In the genomic region with DNA sequence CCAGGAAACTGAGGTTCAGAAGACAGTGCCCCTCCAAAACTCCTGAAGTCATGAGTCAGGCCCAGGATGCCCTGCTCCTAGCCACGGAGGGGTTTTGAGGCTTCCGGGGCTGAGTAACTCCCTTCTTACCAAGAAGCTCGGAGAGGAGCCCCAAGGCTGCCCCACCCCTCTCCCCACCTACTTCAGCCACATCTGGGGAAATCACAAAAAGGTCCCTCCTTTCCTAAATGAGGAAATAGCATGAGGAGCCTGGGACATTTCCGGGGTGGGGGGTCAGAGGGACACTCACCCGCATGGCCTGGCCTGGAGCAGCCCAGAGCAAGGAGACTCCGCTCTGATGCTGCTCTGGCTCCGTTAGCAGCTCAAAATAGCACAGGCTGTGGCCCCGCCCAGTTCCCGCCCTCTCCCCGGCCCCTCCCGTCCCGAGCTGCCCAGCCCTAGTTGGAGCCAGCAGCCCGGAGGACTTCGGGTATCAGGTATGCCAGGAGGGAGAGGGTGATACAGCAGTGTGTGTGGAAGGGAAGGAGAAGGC, we compare ENCODE assay signal across 1 cellular context.
TF ChIP-seq lines count a peak whose summit lies in the region.

No MANE protein-coding gene starts in this region.

TF ChIP-seq in K562, 482 proteins besides CTCF, POLR2A, EP300 and RAD21 (continued from another document):
- TF ChIP-seq, protein P1, sequence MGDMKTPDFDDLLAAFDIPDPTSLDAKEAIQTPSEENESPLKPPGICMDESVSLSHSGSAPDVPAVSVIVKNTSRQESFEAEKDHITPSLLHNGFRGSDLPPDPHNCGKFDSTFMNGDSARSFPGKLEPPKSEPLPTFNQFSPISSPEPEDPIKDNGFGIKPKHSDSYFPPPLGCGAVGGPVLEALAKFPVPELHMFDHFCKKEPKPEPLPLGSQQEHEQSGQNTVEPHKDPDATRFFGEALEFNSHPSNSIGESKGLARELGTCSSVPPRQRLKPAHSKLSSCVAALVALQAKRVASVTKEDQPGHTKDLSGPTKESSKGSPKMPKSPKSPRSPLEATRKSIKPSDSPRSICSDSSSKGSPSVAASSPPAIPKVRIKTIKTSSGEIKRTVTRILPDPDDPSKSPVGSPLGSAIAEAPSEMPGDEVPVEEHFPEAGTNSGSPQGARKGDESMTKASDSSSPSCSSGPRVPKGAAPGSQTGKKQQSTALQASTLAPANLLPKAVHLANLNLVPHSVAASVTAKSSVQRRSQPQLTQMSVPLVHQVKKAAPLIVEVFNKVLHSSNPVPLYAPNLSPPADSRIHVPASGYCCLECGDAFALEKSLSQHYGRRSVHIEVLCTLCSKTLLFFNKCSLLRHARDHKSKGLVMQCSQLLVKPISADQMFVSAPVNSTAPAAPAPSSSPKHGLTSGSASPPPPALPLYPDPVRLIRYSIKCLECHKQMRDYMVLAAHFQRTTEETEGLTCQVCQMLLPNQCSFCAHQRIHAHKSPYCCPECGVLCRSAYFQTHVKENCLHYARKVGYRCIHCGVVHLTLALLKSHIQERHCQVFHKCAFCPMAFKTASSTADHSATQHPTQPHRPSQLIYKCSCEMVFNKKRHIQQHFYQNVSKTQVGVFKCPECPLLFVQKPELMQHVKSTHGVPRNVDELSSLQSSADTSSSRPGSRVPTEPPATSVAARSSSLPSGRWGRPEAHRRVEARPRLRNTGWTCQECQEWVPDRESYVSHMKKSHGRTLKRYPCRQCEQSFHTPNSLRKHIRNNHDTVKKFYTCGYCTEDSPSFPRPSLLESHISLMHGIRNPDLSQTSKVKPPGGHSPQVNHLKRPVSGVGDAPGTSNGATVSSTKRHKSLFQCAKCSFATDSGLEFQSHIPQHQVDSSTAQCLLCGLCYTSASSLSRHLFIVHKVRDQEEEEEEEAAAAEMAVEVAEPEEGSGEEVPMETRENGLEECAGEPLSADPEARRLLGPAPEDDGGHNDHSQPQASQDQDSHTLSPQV (IDR thresholded peaks at IDR 0.05) = 0 out of 2 replicates have a peak, but pooled peaks have one; percentile 14
- TF ChIP-seq KDM5B (IDR thresholded peaks at IDR 0.05; ENCODE audit: insufficient replicate concordance, low read depth, low read length) = peak; percentile 58
- TF ChIP-seq, protein P2, sequence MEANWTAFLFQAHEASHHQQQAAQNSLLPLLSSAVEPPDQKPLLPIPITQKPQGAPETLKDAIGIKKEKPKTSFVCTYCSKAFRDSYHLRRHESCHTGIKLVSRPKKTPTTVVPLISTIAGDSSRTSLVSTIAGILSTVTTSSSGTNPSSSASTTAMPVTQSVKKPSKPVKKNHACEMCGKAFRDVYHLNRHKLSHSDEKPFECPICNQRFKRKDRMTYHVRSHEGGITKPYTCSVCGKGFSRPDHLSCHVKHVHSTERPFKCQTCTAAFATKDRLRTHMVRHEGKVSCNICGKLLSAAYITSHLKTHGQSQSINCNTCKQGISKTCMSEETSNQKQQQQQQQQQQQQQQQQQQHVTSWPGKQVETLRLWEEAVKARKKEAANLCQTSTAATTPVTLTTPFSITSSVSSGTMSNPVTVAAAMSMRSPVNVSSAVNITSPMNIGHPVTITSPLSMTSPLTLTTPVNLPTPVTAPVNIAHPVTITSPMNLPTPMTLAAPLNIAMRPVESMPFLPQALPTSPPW (CRISPR knock-in tag; IDR thresholded peaks at IDR 0.05) = peak; percentile 50
- peak; percentile 63; the same call in 1 of the 2 replicates for TF ChIP-seq MEF2A (IDR thresholded peaks at IDR 0.05; ENCODE audit: control insufficient read depth, low read depth, low read length)
- TF ChIP-seq MAZ (CRISPR knock-in tag; conservative IDR thresholded peaks at IDR 0.05 in 1 of 2, IDR thresholded peaks at IDR 0.05 in 1 of 2) = peak in 1 of 2 experiments; percentile 59; a peak in 3 of 4 replicates
- no peak for TF ChIP-seq CBX2 (IDR thresholded peaks at IDR 0.05; ENCODE audit: insufficient read depth, low read length, poor library complexity, severe bottlenecking)
- TF ChIP-seq ZBTB7A (IDR thresholded peaks at IDR 0.05; ENCODE audit: borderline replicate concordance, control insufficient read depth, low read depth, low read length) = 0 out of 2 replicates have a peak, but pooled peaks have one; percentile 16
- no peak for TF ChIP-seq ZSCAN32 (CRISPR knock-in tag; IDR thresholded peaks at IDR 0.05)
- TF ChIP-seq, protein P3, sequence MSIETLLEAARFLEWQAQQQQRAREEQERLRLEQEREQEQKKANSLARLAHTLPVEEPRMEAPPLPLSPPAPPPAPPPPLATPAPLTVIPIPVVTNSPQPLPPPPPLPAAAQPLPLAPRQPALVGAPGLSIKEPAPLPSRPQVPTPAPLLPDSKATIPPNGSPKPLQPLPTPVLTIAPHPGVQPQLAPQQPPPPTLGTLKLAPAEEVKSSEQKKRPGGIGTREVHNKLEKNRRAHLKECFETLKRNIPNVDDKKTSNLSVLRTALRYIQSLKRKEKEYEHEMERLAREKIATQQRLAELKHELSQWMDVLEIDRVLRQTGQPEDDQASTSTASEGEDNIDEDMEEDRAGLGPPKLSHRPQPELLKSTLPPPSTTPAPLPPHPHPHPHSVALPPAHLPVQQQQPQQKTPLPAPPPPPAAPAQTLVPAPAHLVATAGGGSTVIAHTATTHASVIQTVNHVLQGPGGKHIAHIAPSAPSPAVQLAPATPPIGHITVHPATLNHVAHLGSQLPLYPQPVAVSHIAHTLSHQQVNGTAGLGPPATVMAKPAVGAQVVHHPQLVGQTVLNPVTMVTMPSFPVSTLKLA (conservative IDR thresholded peaks at IDR 0.05) = 0 out of 4 replicates have a peak, but pooled peaks of 1 of the 2 experiments have one; percentile 27
- peak; percentile 42; the same call in 1 of the 2 replicates for TF ChIP-seq MEF2D (tag; conservative IDR thresholded peaks at IDR 0.05; ENCODE audit: low read depth)
- TF ChIP-seq NR2C2 (CRISPR knock-in tag; IDR thresholded peaks at IDR 0.05) = no peak
- peak; percentile 40; the same call in 1 of the 2 replicates for TF ChIP-seq NR2C2 (tag; IDR thresholded peaks at IDR 0.05)
